10 cellular contexts compared by ENCODE assay signal in the genomic region with DNA sequence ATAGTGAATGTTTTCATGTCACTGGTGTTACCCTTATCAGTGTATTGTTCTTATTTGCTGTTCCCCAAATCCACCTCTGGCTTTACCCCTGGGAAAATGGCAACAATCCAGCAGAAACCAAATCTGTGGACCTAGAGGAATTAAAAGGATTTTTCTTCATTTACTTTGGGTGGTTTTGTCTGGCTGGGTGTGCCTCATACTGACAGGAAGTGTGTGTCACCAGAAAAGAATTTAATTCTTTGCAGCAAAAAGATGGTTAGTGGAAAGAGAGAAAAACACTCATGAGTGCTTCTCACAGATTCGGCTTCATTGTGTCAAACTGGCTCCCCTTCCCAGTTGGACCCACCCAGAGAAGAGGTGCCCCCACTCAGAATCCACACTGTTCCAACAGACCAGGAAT. TPM values are rescaled to one million over a fixed set of nuclear protein-coding genes. Genes with fewer than 3 reads are reported as not detected.
DNase-seq lines count a peak whose midpoint lies in the region; ATAC-seq and TF ChIP-seq lines count a peak whose summit lies in the region.
"Had no signal": no experiment of that assay in that cellular context is flagged by ENCODE, and none has a peak within 500 bp of the region (broad histone marks: within the 10 kb centered on the region; RNA-seq: fewer than 3 reads in every experiment).

No MANE protein-coding gene starts in this region.

- no peaks in the 10 kb centered on the region for H3K27me3 Mint-ChIP-seq in type B pancreatic cell

- peaks cover 13% of the 10 kb centered on the region for H3K36me3 Mint-ChIP-seq in type B pancreatic cell
- H3K36me3 Mint-ChIP-seq: activated naive CD4-positive, alpha-beta T cell treated with anti-CD3 and anti-CD28 coated beads, Interleukin-2, amount 50 U/mL, for 72 hours had no signal

- no peak overlapping the region for H3K4me3 Mint-ChIP-seq in type B pancreatic cell

- ATAC-seq in HG03097 (IDR thresholded peaks at IDR 0.05; ENCODE audit: low FRiP score, unreplicated experiment) (no peak), HG02840 (IDR thresholded peaks at IDR 0.05; ENCODE audit: low FRiP score, unreplicated experiment) (no peak)
- ATAC-seq: activated naive CD4-positive, alpha-beta T cell treated with anti-CD3 and anti-CD28 coated beads, Interleukin-2, amount 50 U/mL, for 72 hours had no signal

- H3K9me3 Mint-ChIP-seq in type B pancreatic cell: peaks cover 11% of the 10 kb centered on the region
- H3K9me3 Mint-ChIP-seq: activated naive CD4-positive, alpha-beta T cell treated with anti-CD3 and anti-CD28 coated beads, Interleukin-2, amount 50 U/mL, for 72 hours had no signal

- H3K4me3 ChIP-seq in breast epithelium: no peak overlapping the region

- peak overlapping the region; percentile 80 for H3K27ac Mint-ChIP-seq in type B pancreatic cell
- H3K27ac Mint-ChIP-seq: activated naive CD4-positive, alpha-beta T cell treated with anti-CD3 and anti-CD28 coated beads, Interleukin-2, amount 50 U/mL, for 72 hours had no signal

- TF ChIP-seq POLR2A in breast epithelium (IDR thresholded peaks at IDR 0.05): no peak

- H3K4me1 Mint-ChIP-seq in type B pancreatic cell (ENCODE audit: unreplicated experiment): peaks cover 31% of the 10 kb centered on the region

- no peaks in the 10 kb centered on the region for H3K4me1 ChIP-seq in breast epithelium

- TF ChIP-seq CTCF in breast epithelium (IDR thresholded peaks at IDR 0.05) (no peak), type B pancreatic cell (conservative IDR thresholded peaks at IDR 0.05) (no peak)

- H3K27me3 ChIP-seq in breast epithelium: no peaks in the 10 kb centered on the region

- peak overlapping the region; percentile 63 to 77 for H3K27ac ChIP-seq in breast epithelium
- H3K27ac ChIP-seq: 22Rv1 had no signal

- DNase-seq in DMS 273 treated with DMSO at 0.1 percent for 48 hours (lab: John Stamatoyannopoulos, UW): peak; percentile 0
- DNase-seq in DMS 273 (lab: John Stamatoyannopoulos, UW; ENCODE audit: unreplicated experiment): no peak
- DNase-seq in breast epithelium (ENCODE audit: low spot score in 2 of 2): no peak
- peak; percentile 81 for DNase-seq in kidney tubule cell (ENCODE audit: low spot score)
- DNase-seq in type B pancreatic cell (ENCODE audit: extremely low spot score, unreplicated experiment): no peak
- no peak for DNase-seq in activated gamma-delta T cell (lab: John Stamatoyannopoulos, UW)

- no peaks in the 10 kb centered on the region for H3K9me3 ChIP-seq in breast epithelium

- intact Hi-C loops in breast epithelium (cut with DNase I; ENCODE audit: low total_unique reads): no loop called here

- H3K36me3 ChIP-seq in breast epithelium: no peaks in the 10 kb centered on the region

RNA-seq across cellular contexts. Expression of gene FZD4, which starts 38.9 kb away (rescaled TPM):
- total RNA-seq in breast epithelium (100 to 1,000 TPM in 1 of 3 donors, 10 to 100 TPM in 2; 44.5 to 408 (median 72.8) TPM), type B pancreatic cell (ENCODE audit: low replicate concordance) (6.4 and 11.9 TPM in 2 replicates)

Comparison
In these comparisons a context has a peak if more than half of its experiments do, and no peak if none do; other contexts are left out.
1. DNase-seq: peak in DMS 273 treated with DMSO at 0.1 percent for 48 hours (single experiment) and kidney tubule cell (single experiment); none in DMS 273 (single experiment), breast epithelium (0 of 2), type B pancreatic cell (single experiment) and activated gamma-delta T cell (single experiment).